1 cellular context compared by ENCODE assay signal in the genomic region with DNA sequence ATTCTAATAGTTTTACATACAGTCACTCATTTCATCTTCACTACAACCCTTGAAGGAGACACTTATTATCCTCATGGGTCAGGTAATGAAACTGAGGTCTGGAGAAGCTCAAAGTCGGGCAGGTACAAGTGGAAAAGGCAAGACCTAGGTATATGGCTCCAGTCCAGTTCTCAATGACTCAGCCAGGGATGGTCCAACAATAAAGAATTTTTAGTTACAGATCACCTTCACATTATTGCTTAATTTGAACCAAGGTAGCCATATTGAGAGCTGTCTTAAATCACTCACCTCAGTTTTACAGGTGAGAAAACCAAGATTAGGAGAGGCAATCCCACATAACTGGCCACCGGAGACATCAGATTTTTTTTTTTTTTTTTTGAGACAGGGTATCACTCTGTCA.
TF ChIP-seq lines count a peak whose summit lies in the region.

No MANE protein-coding gene starts in this region.

TF ChIP-seq in SK-N-SH, 30 proteins besides CTCF, POLR2A, EP300 and RAD21 (continued from another document):
- TF ChIP-seq, protein P1, sequence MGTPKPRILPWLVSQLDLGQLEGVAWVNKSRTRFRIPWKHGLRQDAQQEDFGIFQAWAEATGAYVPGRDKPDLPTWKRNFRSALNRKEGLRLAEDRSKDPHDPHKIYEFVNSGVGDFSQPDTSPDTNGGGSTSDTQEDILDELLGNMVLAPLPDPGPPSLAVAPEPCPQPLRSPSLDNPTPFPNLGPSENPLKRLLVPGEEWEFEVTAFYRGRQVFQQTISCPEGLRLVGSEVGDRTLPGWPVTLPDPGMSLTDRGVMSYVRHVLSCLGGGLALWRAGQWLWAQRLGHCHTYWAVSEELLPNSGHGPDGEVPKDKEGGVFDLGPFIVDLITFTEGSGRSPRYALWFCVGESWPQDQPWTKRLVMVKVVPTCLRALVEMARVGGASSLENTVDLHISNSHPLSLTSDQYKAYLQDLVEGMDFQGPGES (IDR thresholded peaks at IDR 0.05; ENCODE audit: low read depth, low read length): no peak
- TF ChIP-seq MEF2A (IDR thresholded peaks at IDR 0.05; ENCODE audit: borderline replicate concordance, low read depth) (no peak), MXI1 (IDR thresholded peaks at IDR 0.05; ENCODE audit: low read depth, low read length) (no peak), NRF1 (IDR thresholded peaks at IDR 0.05; ENCODE audit: low read depth, low read length) (no peak), RCOR1 (IDR thresholded peaks at IDR 0.05; ENCODE audit: low read length) (no peak), TCF12 (IDR thresholded peaks at IDR 0.05) (no peak), SMC3 (IDR thresholded peaks at IDR 0.05; ENCODE audit: low read depth, low read length) (no peak), RXRA (IDR thresholded peaks at IDR 0.05; ENCODE audit: borderline replicate concordance, low read depth) (no peak), ELF1 (IDR thresholded peaks at IDR 0.05) (no peak)
- TF ChIP-seq, protein P2, sequence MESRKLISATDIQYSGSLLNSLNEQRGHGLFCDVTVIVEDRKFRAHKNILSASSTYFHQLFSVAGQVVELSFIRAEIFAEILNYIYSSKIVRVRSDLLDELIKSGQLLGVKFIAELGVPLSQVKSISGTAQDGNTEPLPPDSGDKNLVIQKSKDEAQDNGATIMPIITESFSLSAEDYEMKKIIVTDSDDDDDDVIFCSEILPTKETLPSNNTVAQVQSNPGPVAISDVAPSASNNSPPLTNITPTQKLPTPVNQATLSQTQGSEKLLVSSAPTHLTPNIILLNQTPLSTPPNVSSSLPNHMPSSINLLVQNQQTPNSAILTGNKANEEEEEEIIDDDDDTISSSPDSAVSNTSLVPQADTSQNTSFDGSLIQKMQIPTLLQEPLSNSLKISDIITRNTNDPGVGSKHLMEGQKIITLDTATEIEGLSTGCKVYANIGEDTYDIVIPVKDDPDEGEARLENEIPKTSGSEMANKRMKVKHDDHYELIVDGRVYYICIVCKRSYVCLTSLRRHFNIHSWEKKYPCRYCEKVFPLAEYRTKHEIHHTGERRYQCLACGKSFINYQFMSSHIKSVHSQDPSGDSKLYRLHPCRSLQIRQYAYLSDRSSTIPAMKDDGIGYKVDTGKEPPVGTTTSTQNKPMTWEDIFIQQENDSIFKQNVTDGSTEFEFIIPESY (IDR thresholded peaks at IDR 0.05; ENCODE audit: borderline replicate concordance, low read depth): no peak
- TF ChIP-seq, protein P3, sequence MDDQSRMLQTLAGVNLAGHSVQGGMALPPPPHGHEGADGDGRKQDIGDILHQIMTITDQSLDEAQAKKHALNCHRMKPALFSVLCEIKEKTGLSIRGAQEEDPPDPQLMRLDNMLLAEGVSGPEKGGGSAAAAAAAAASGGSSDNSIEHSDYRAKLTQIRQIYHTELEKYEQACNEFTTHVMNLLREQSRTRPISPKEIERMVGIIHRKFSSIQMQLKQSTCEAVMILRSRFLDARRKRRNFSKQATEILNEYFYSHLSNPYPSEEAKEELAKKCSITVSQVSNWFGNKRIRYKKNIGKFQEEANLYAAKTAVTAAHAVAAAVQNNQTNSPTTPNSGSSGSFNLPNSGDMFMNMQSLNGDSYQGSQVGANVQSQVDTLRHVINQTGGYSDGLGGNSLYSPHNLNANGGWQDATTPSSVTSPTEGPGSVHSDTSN (IDR thresholded peaks at IDR 0.05): no peak
- TF ChIP-seq, protein P4, sequence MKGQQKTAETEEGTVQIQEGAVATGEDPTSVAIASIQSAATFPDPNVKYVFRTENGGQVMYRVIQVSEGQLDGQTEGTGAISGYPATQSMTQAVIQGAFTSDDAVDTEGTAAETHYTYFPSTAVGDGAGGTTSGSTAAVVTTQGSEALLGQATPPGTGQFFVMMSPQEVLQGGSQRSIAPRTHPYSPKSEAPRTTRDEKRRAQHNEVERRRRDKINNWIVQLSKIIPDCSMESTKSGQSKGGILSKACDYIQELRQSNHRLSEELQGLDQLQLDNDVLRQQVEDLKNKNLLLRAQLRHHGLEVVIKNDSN (IDR thresholded peaks at IDR 0.05; ENCODE audit: borderline replicate concordance, low read depth): no peak
